ENCODE assay signal across 12 cellular contexts in genomic region chrX:40082447-40083119, GRCh38. TPM values are rescaled to one million over a fixed set of nuclear protein-coding genes. Genes with fewer than 3 reads are reported as not detected.
DNase-seq lines count a peak whose midpoint lies in the region; ATAC-seq and TF ChIP-seq lines count a peak whose summit lies in the region.
"Had no signal": no experiment of that assay in that cellular context is flagged by ENCODE, and none has a peak within 500 bp of the region (broad histone marks: within the 10 kb centered on the region; RNA-seq: fewer than 3 reads in every experiment).

No MANE protein-coding gene starts in this region.

- peak overlapping the region; percentile 43 to 52 for H3K4me3 Mint-ChIP-seq in activated T-cell treated with anti-CD3 and anti-CD28 coated beads, Interleukin-2, amount 50 U/mL, for 72 hours
- peak overlapping the region; percentile 29 for H3K4me3 Mint-ChIP-seq in activated naive CD8-positive, alpha-beta T cell treated with anti-CD3 and anti-CD28 coated beads for 36 hours
- H3K4me3 Mint-ChIP-seq in type B pancreatic cell: peak overlapping the region; percentile 79

- peaks cover 74% of the 10 kb centered on the region for H3K4me1 Mint-ChIP-seq in activated T-cell treated with anti-CD3 and anti-CD28 coated beads, Interleukin-2, amount 50 U/mL, for 72 hours (ENCODE audit: low read depth)
- peaks cover 44% of the 10 kb centered on the region for H3K4me1 Mint-ChIP-seq in activated naive CD8-positive, alpha-beta T cell treated with anti-CD3 and anti-CD28 coated beads for 36 hours
- H3K4me1 Mint-ChIP-seq in type B pancreatic cell (ENCODE audit: unreplicated experiment): peaks cover 42% of the 10 kb centered on the region

- H3K27ac Mint-ChIP-seq in activated T-cell treated with anti-CD3 and anti-CD28 coated beads, Interleukin-2, amount 50 U/mL, for 72 hours: no peak overlapping the region
- H3K27ac Mint-ChIP-seq in activated naive CD8-positive, alpha-beta T cell treated with anti-CD3 and anti-CD28 coated beads for 36 hours: peak overlapping the region; percentile 23
- H3K27ac Mint-ChIP-seq in type B pancreatic cell: peak overlapping the region; percentile 42

- peaks cover 18% of the 10 kb centered on the region for H3K4me1 ChIP-seq in mucosa of descending colon (ENCODE audit: low read depth)

- H3K36me3 Mint-ChIP-seq in activated T-cell treated with anti-CD3 and anti-CD28 coated beads, Interleukin-2, amount 50 U/mL, for 72 hours (ENCODE audit: insufficient read depth in 2 of 2): peaks cover 1 to 8% of the 10 kb centered on the region in 2 donors
- peaks cover 7% of the 10 kb centered on the region for H3K36me3 Mint-ChIP-seq in activated naive CD8-positive, alpha-beta T cell treated with anti-CD3 and anti-CD28 coated beads for 36 hours
- peaks cover 6% of the 10 kb centered on the region for H3K36me3 Mint-ChIP-seq in type B pancreatic cell

- peak in 1 of 2 donors; percentile 11 for ATAC-seq in activated T-cell treated with anti-CD3 and anti-CD28 coated beads, Interleukin-2, amount 50 U/mL, for 72 hours (replicated peaks in 1 of 2)
- peak; percentile 20 for ATAC-seq in mucosa of descending colon
- ATAC-seq in GM18909 (IDR thresholded peaks at IDR 0.05; ENCODE audit: poor library complexity, unreplicated experiment): no peak
- ATAC-seq in GM21786 (IDR thresholded peaks at IDR 0.05; ENCODE audit: unreplicated experiment): no peak

- H3K36me3 ChIP-seq in mucosa of descending colon (ENCODE audit: low read depth): no peaks in the 10 kb centered on the region

- intact Hi-C loops in mucosa of descending colon (cut with DNase I, micrococcal nuclease): no loop called here

- no peak for DNase-seq in activated T-cell treated with anti-CD3 and anti-CD28 coated beads, Interleukin-2, amount 50 U/mL, for 72 hours
- no peak for DNase-seq in activated T-cell treated with anti-CD3 and anti-CD28 coated beads, Interleukin-2, amount 50 U/mL, for 48 hours
- DNase-seq in activated naive CD8-positive, alpha-beta T cell treated with anti-CD3 and anti-CD28 coated beads for 36 hours: no peak
- DNase-seq in mucosa of descending colon (peak in 2 of 3 donors; percentile 35 to 52), type B pancreatic cell (ENCODE audit: extremely low spot score, unreplicated experiment) (no peak), NCI-H2081 (lab: John Stamatoyannopoulos, UW) (no peak)
- DNase-seq: activated CD8-positive, alpha-beta memory T cell treated with anti-CD3 and anti-CD28 coated beads, Interleukin-2, amount 50 U/mL, for 48 hours; C1 segment of cervical spinal cord; effector memory CD4-positive, alpha-beta T cell; NCI-H1694 treated with DMSO at 0.1 percent for 48 hours had no signal

- H3K27me3 Mint-ChIP-seq in activated T-cell treated with anti-CD3 and anti-CD28 coated beads, Interleukin-2, amount 50 U/mL, for 72 hours (ENCODE audit: low read depth): peaks cover 37% of the 10 kb centered on the region
- H3K27me3 Mint-ChIP-seq in activated naive CD8-positive, alpha-beta T cell treated with anti-CD3 and anti-CD28 coated beads for 36 hours: no peaks in the 10 kb centered on the region
- peaks cover 3% of the 10 kb centered on the region for H3K27me3 Mint-ChIP-seq in type B pancreatic cell

- no peaks in the 10 kb centered on the region for H3K9me3 ChIP-seq in mucosa of descending colon

- TF ChIP-seq CTCF in mucosa of descending colon (IDR thresholded peaks at IDR 0.05): no peak
- no peak for TF ChIP-seq CTCF in type B pancreatic cell (conservative IDR thresholded peaks at IDR 0.05)

- no peaks in the 10 kb centered on the region for H3K9me3 Mint-ChIP-seq in activated T-cell treated with anti-CD3 and anti-CD28 coated beads, Interleukin-2, amount 50 U/mL, for 72 hours
- H3K9me3 Mint-ChIP-seq in activated naive CD8-positive, alpha-beta T cell treated with anti-CD3 and anti-CD28 coated beads for 36 hours: no peaks in the 10 kb centered on the region
- H3K9me3 Mint-ChIP-seq in type B pancreatic cell: no peaks in the 10 kb centered on the region

- no peak overlapping the region for H3K4me3 ChIP-seq in mucosa of descending colon

RNA-seq across cellular contexts. Expression of gene BCOR, which starts 15.2 kb away (rescaled TPM):
- 10 to 100 TPM; 53.5 to 65.5 TPM for total RNA-seq in activated T-cell treated with anti-CD3 and anti-CD28 coated beads, Interleukin-2, amount 50 U/mL, for 72 hours
- 10 to 100 TPM; 32.3 to 36.0 TPM for total RNA-seq in activated naive CD8-positive, alpha-beta T cell treated with anti-CD3 and anti-CD28 coated beads for 36 hours
- 10 to 100 TPM; 18.7 to 26.3 (median 23.6) TPM for total RNA-seq in mucosa of descending colon
- total RNA-seq in type B pancreatic cell (ENCODE audit: low replicate concordance): 27.2 and 37.3 TPM in 2 replicates

Comparison
In these comparisons a context has a peak if more than half of its experiments do, and no peak if none do; other contexts are left out.
1. DNase-seq: peak in mucosa of descending colon (2 of 3); none in activated T-cell treated with anti-CD3 and anti-CD28 coated beads, Interleukin-2, amount 50 U/mL, for 72 hours (0 of 2), activated T-cell treated with anti-CD3 and anti-CD28 coated beads, Interleukin-2, amount 50 U/mL, for 48 hours (0 of 2), activated naive CD8-positive, alpha-beta T cell treated with anti-CD3 and anti-CD28 coated beads for 36 hours (single experiment), type B pancreatic cell (single experiment) and NCI-H2081 (0 of 2).
2. H3K4me3 Mint-ChIP-seq: peak in every context shown above with its lines; median percentile 79 in type B pancreatic cell; 48 in activated T-cell treated with anti-CD3 and anti-CD28 coated beads, Interleukin-2, amount 50 U/mL, for 72 hours; 29 in activated naive CD8-positive, alpha-beta T cell treated with anti-CD3 and anti-CD28 coated beads for 36 hours.